23 cellular contexts compared by ENCODE assay signal in the genomic region with DNA sequence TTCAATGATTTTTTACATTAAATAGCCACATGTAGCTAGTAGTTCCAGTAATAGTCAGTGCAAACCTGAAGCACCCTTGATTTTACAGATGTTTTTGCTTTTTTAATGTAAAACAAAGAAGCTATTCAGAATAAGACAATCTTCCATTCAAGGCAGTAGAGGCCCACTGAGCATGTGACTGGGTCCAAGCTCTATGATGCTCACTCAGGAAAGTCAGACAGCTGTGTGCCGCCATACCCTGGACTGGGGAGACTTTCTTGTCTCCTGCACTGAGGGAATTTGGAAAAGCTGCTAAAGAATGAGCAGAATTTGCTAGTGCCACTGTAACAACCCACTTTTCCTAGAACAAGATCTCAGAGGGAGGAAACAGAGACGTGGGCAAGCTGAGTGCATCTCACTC. TPM values are rescaled to one million over a fixed set of nuclear protein-coding genes. Genes with fewer than 3 reads are reported as not detected.
"Had no signal": no experiment of that assay in that cellular context is flagged by ENCODE, and none has a peak within 500 bp of the region (broad histone marks: within the 10 kb centered on the region; RNA-seq: fewer than 3 reads in every experiment).

No MANE protein-coding gene starts in this region.

- DNase-seq: activated CD4-positive, alpha-beta T cell treated with anti-CD3 and anti-CD28 coated beads, Interleukin-2, amount 50 U/mL, for 1 hour; activated CD8-positive, alpha-beta memory T cell treated with anti-CD3 and anti-CD28 coated beads for 24 hours; activated naive CD4-positive, alpha-beta T cell; activated T-cell treated with anti-CD3 and anti-CD28 coated beads for 4 hours; colonic mucosa; effector CD4-positive, alpha-beta T cell; foreskin keratinocyte; heart left ventricle; naive B cell; pancreas; retina; small intestine; stimulated activated CD4-positive, alpha-beta T cell treated with anti-CD3 and anti-CD28 coated beads, Interleukin-4, amount 100 ng/mL, for 4 hours; stimulated activated CD8-positive, alpha-beta memory T cell treated with anti-CD3 and anti-CD28 coated beads, Interleukin-4, amount 100 ng/mL, for 48 hours; stimulated activated naive CD4-positive, alpha-beta T cell treated with Interleukin-2 at 50 U/mL for 16 hours; SW 1271; upper lobe of right lung had no signal

- H3K27ac Mint-ChIP-seq: naive B cell, neural progenitor cell had no signal

- H3K4me1 ChIP-seq: colonic mucosa, foreskin keratinocyte, heart left ventricle, neural progenitor cell, pancreas, SJSA1, suprapubic skin, upper lobe of right lung had no signal

- H3K4me1 Mint-ChIP-seq: naive B cell, neural progenitor cell had no signal

- H3K9me3 ChIP-seq: colonic mucosa, heart left ventricle, pancreas, SJSA1, suprapubic skin, upper lobe of right lung had no signal

- H3K4me3 Mint-ChIP-seq: naive B cell, neural progenitor cell had no signal

- H3K27me3 ChIP-seq: cardiac muscle cell, colonic mucosa, foreskin keratinocyte, heart left ventricle, neural progenitor cell, pancreas, SJSA1, suprapubic skin, upper lobe of right lung had no signal

- H3K27me3 Mint-ChIP-seq: naive B cell had no signal

- H3K27ac ChIP-seq: cardiac muscle cell, colonic mucosa, foreskin keratinocyte, heart left ventricle, neural progenitor cell, pancreas, SJSA1, suprapubic skin, upper lobe of right lung had no signal

- H3K36me3 ChIP-seq: colonic mucosa had no signal

- H3K4me3 ChIP-seq: cardiac muscle cell, colonic mucosa, heart left ventricle, neural progenitor cell, pancreas, SJSA1, suprapubic skin, upper lobe of right lung had no signal

- H3K9me3 Mint-ChIP-seq: naive B cell, neural progenitor cell had no signal

RNA-seq across cellular contexts. Expression of a gene that starts 58.5 kb away (rescaled TPM):
- total RNA-seq: endothelial cell of umbilical vein, mononuclear cell had no signal
